Comparison of ENCODE assay signal across 30 cellular contexts in the genomic region with DNA sequence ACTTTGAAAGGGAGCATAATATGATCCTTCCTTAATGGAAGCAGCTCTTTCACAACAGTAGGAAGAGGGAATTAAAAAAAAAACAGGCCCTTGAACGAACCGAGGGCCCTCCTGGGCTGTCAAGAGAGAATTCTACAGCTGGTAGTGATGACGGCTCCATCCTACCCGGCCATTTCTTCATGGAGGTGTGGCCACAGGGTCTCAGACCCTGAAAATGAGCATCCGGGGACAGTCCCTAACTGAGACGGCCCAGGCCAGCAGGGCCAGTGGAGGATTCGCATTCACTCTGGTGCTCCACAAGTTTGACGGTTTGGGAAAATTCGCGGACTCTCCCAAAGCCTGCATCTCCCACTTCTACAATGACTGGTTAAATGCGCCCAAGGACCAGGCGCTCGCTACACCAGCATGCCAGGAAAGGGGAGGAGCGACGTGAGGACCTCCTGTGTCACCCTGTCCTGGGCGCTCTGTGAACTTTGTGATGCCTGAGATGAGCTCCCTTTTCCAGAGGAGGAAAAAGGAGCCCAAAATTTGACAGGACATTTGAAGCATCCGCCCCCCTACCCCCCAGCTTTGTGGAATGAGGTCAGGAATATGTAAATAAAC.
DNase-seq lines count a peak whose midpoint lies in the region; ATAC-seq and TF ChIP-seq lines count a peak whose summit lies in the region.
"Had no signal": no experiment of that assay in that cellular context is flagged by ENCODE, and none has a peak within 500 bp of the region (broad histone marks: within the 10 kb centered on the region; RNA-seq: fewer than 3 reads in every experiment).

No MANE protein-coding gene starts in this region.

- no peaks in the 10 kb centered on the region for H3K27me3 Mint-ChIP-seq in activated T-cell treated with anti-CD3 and anti-CD28 coated beads, Interleukin-2, amount 50 U/mL, for 4 hours (ENCODE audit: low read depth)
- no peaks in the 10 kb centered on the region for H3K27me3 Mint-ChIP-seq in CD8-positive, alpha-beta T cell (ENCODE audit: low read depth)
- H3K27me3 Mint-ChIP-seq in activated CD8-positive, alpha-beta T cell treated with anti-CD3 and anti-CD28 coated beads, Interleukin-2, amount 10 ng/mL, durations not matched to agents 7 days and 5 days (ENCODE audit: low read depth), result no peaks in the 10 kb centered on the region
- peaks cover 2 to 4% (median 2%) of the 10 kb centered on the region in 3 donors for H3K27me3 Mint-ChIP-seq in immature natural killer cell (ENCODE audit: low read depth in 3 of 3)

- no peaks in the 10 kb centered on the region for H3K9me3 Mint-ChIP-seq in activated T-cell treated with anti-CD3 and anti-CD28 coated beads, Interleukin-2, amount 50 U/mL, for 4 hours
- no peaks in the 10 kb centered on the region for H3K9me3 Mint-ChIP-seq in CD8-positive, alpha-beta T cell
- H3K9me3 Mint-ChIP-seq in activated CD8-positive, alpha-beta T cell treated with anti-CD3 and anti-CD28 coated beads, Interleukin-2, amount 10 ng/mL, durations not matched to agents 7 days and 5 days (ENCODE audit: insufficient read depth), result no peaks in the 10 kb centered on the region
- H3K9me3 Mint-ChIP-seq in immature natural killer cell, result no peaks in the 10 kb centered on the region
- H3K9me3 Mint-ChIP-seq: neural crest cell had no signal

- peak overlapping the region; percentile 99 for H3K27ac Mint-ChIP-seq in CD8-positive, alpha-beta T cell
- peak overlapping the region; percentile 82 for H3K27ac Mint-ChIP-seq in activated CD8-positive, alpha-beta T cell treated with anti-CD3 and anti-CD28 coated beads, Interleukin-2, amount 10 ng/mL, durations not matched to agents 7 days and 5 days
- peak overlapping the region; percentile 37 to 79 (median 55) for H3K27ac Mint-ChIP-seq in immature natural killer cell

- TF ChIP-seq CTCF in CD8-positive, alpha-beta T cell (IDR thresholded peaks at IDR 0.05), result no peak
- no peak for TF ChIP-seq CTCF in foreskin keratinocyte (conservative IDR thresholded peaks at IDR 0.05)

- peaks cover 23% of the 10 kb centered on the region for H3K36me3 Mint-ChIP-seq in activated T-cell treated with anti-CD3 and anti-CD28 coated beads, Interleukin-2, amount 50 U/mL, for 4 hours (ENCODE audit: insufficient read depth)
- H3K36me3 Mint-ChIP-seq in CD8-positive, alpha-beta T cell, result peaks cover 87% of the 10 kb centered on the region
- peaks cover 73% of the 10 kb centered on the region for H3K36me3 Mint-ChIP-seq in activated CD8-positive, alpha-beta T cell treated with anti-CD3 and anti-CD28 coated beads, Interleukin-2, amount 10 ng/mL, durations not matched to agents 7 days and 5 days (ENCODE audit: low read depth)
- H3K36me3 Mint-ChIP-seq in immature natural killer cell, result peaks cover 0 to 3% (median 0%) of the 10 kb centered on the region in 3 donors

- intact Hi-C loops in CD8-positive, alpha-beta T cell (cut with DNase I, micrococcal nuclease), result no loop called here

- no peaks in the 10 kb centered on the region for H3K27me3 ChIP-seq in CD8-positive, alpha-beta T cell (ENCODE audit: insufficient read depth, low read length)
- no peaks in the 10 kb centered on the region for H3K27me3 ChIP-seq in foreskin keratinocyte
- H3K27me3 ChIP-seq: ascending aorta, BE2C, cardiac muscle cell, right atrium auricular region had no signal

- H3K27ac ChIP-seq in CD8-positive, alpha-beta T cell (ENCODE audit: low read depth, low read length), result peak overlapping the region; percentile 21
- no peak overlapping the region for H3K27ac ChIP-seq in foreskin keratinocyte
- H3K27ac ChIP-seq: ascending aorta, cardiac muscle cell, esophagus muscularis mucosa, heart right ventricle, parathyroid adenoma, right atrium auricular region had no signal

- DNase-seq in activated T-cell treated with anti-CD3 and anti-CD28 coated beads, Interleukin-2, amount 50 U/mL, for 4 hours, result no peak
- DNase-seq in activated T-cell treated with anti-CD3 and anti-CD28 coated beads for 4 hours (no peak), immature natural killer cell (no peak), SW 1271 (lab: John Stamatoyannopoulos, UW) (no peak), foreskin keratinocyte (no peak)
- no peak for DNase-seq in CD8-positive, alpha-beta T cell
- no peak for DNase-seq in activated CD8-positive, alpha-beta T cell treated with anti-CD3 and anti-CD28 coated beads, Interleukin-2, amount 10 ng/mL, durations not matched to agents 7 days and 5 days
- no peak for DNase-seq in activated effector memory CD4-positive, alpha-beta T cell treated with anti-CD3 and anti-CD28 coated beads, Interleukin-2, amount 50 U/mL, for 16 hours
- DNase-seq: ACHN; activated CD4-positive, CD25-positive, alpha-beta regulatory T cell; activated gamma-delta T cell; BE2C; Calu3; DND-41; foreskin melanocyte; heart right ventricle; Karpas-422; mucosa of descending colon; MV-4-11; NCI-H2171 treated with DMSO at 0.1 percent for 48 hours; NCI-H524 treated with DMSO at 0.1 percent for 48 hours; stimulated activated CD4-positive, alpha-beta T cell treated with anti-CD3 and anti-CD28 coated beads, Interleukin-4, amount 100 ng/mL, for 1 hour had no signal

- POLR2A ChIA-PET in CD8-positive, alpha-beta T cell (lab: Charles Lee), result interaction anchor here (1.3 to 63.2 kb wide), 5 partner anchors 8 to 41 kb away, joined by 3 to 2179 read pairs (median 7); a partner anchor contains a TSS
- POLR2A ChIA-PET in activated CD8-positive, alpha-beta T cell treated with anti-CD3 and anti-CD28 coated beads, Interleukin-2, amount 10 ng/mL, durations not matched to agents 7 days and 5 days (lab: Charles Lee), result interaction anchor here (2.0 kb wide), 1 partner anchor 10 kb away, joined by 5 read pairs; no protein-coding TSS in a partner anchor

- CTCF ChIA-PET in CD8-positive, alpha-beta T cell (lab: Charles Lee), result interaction anchor here (0.7 to 1.3 kb wide), 4 partner anchors 21 to 1008 kb away, joined by 3 to 4 read pairs (median 3); no protein-coding TSS in a partner anchor
- CTCF ChIA-PET in activated CD8-positive, alpha-beta T cell treated with anti-CD3 and anti-CD28 coated beads, Interleukin-2, amount 10 ng/mL, durations not matched to agents 7 days and 5 days (lab: Charles Lee), result interaction anchor here (1.1 to 1.3 kb wide), 4 partner anchors 8 to 1747 kb away, joined by 3 to 9 read pairs (median 4); no protein-coding TSS in a partner anchor

- H3K4me1 ChIP-seq in CD8-positive, alpha-beta T cell (ENCODE audit: insufficient read depth, low read length), result peaks cover 100% of the 10 kb centered on the region
- H3K4me1 ChIP-seq in foreskin keratinocyte, result peaks cover 2% of the 10 kb centered on the region
- H3K4me1 ChIP-seq: ascending aorta, BE2C, esophagus muscularis mucosa, parathyroid adenoma, right atrium auricular region had no signal

- H3K4me3 ChIP-seq in CD8-positive, alpha-beta T cell (ENCODE audit: low read depth, low read length), result no peak overlapping the region
- H3K4me3 ChIP-seq: ascending aorta, cardiac muscle cell, esophagus muscularis mucosa, heart right ventricle, lung, mucosa of descending colon, right atrium auricular region had no signal

- peaks cover 24% of the 10 kb centered on the region for H3K36me3 ChIP-seq in CD8-positive, alpha-beta T cell (ENCODE audit: insufficient read depth, low read length)
- H3K36me3 ChIP-seq: ascending aorta, BE2C, cardiac muscle cell, esophagus muscularis mucosa, heart right ventricle, right atrium auricular region had no signal

- peak overlapping the region; percentile 61 for H3K4me3 Mint-ChIP-seq in activated T-cell treated with anti-CD3 and anti-CD28 coated beads, Interleukin-2, amount 50 U/mL, for 4 hours
- peak overlapping the region; percentile 70 for H3K4me3 Mint-ChIP-seq in CD8-positive, alpha-beta T cell
- H3K4me3 Mint-ChIP-seq in activated CD8-positive, alpha-beta T cell treated with anti-CD3 and anti-CD28 coated beads, Interleukin-2, amount 10 ng/mL, durations not matched to agents 7 days and 5 days, result peak overlapping the region; percentile 49
- peak overlapping the region in 3 of 5 donors; percentile 27 to 53 (median 35) for H3K4me3 Mint-ChIP-seq in immature natural killer cell
- H3K4me3 Mint-ChIP-seq: neural crest cell had no signal

- ATAC-seq in activated T-cell treated with anti-CD3 and anti-CD28 coated beads, Interleukin-2, amount 50 U/mL, for 4 hours, result no peak
- no peak for ATAC-seq in CD8-positive, alpha-beta T cell
- ATAC-seq in activated CD8-positive, alpha-beta T cell treated with anti-CD3 and anti-CD28 coated beads, Interleukin-2, amount 10 ng/mL, durations not matched to agents 7 days and 5 days, result peak; percentile 16
- ATAC-seq in foreskin keratinocyte, result no peak
- ATAC-seq: heart right ventricle, HepG2, mucosa of descending colon had no signal

- H3K4me1 Mint-ChIP-seq in activated T-cell treated with anti-CD3 and anti-CD28 coated beads, Interleukin-2, amount 50 U/mL, for 4 hours (ENCODE audit: low read depth), result peaks cover 99% of the 10 kb centered on the region
- H3K4me1 Mint-ChIP-seq in CD8-positive, alpha-beta T cell (ENCODE audit: low read depth), result peaks cover 100% of the 10 kb centered on the region
- H3K4me1 Mint-ChIP-seq in activated CD8-positive, alpha-beta T cell treated with anti-CD3 and anti-CD28 coated beads, Interleukin-2, amount 10 ng/mL, durations not matched to agents 7 days and 5 days (ENCODE audit: low read depth), result peaks cover 99% of the 10 kb centered on the region
- peaks cover 95 to 97% of the 10 kb centered on the region in 2 donors for H3K4me1 Mint-ChIP-seq in immature natural killer cell

- H3K9me3 ChIP-seq in CD8-positive, alpha-beta T cell (ENCODE audit: low read length), result no peaks in the 10 kb centered on the region
- H3K9me3 ChIP-seq: ascending aorta, BE2C, esophagus muscularis mucosa, heart right ventricle, mucosa of descending colon, right atrium auricular region had no signal
